15 cellular contexts compared by ENCODE assay signal in the genomic region with DNA sequence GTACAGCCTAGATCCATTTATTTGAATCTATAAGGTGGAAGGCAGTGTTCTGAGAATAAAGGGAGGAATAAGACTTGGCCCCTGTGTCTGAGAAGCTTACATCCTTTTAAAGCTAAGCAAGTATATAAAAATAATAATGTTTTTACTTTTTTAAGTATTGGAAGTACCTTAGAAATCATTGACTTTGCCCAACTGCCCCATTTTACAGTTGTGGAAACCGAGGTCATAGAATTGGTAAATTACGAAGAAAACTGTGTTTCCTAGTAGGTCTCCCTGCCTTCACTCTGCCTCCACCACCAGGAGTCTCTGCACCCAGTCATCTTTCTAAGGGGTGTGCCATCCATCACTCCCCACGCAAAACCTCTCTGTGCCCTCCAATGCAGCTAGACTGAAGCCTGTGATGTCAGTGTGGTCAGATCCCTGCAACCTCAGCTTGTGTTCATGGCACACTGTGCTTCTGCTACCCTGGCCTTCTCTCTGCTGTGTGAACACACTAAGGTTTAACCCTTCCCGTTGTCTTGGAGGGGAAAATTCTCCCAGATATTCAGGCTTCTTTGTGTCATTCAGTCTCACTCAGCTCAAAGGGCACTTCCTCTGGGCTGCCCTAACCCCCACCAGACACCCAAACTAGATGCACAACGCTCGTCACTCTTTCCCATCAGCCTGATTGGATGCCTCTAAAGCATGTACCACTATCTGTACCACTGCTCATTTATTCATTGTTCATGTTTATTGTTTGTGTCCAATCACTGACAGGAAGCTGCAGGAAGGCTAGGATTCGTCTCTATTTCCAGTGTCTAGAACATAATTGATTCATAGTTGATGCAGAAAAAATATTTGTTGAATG. TPM values are rescaled to one million over a fixed set of nuclear protein-coding genes. Genes with fewer than 3 reads are reported as not detected.
DNase-seq lines count a peak whose midpoint lies in the region; ATAC-seq and TF ChIP-seq lines count a peak whose summit lies in the region.
"Had no signal": no experiment of that assay in that cellular context is flagged by ENCODE, and none has a peak within 500 bp of the region (broad histone marks: within the 10 kb centered on the region; RNA-seq: fewer than 3 reads in every experiment).

No MANE protein-coding gene starts in this region.

- no peak overlapping the region for H3K4me3 Mint-ChIP-seq in activated CD8-positive, alpha-beta T cell treated with anti-CD3 and anti-CD28 coated beads, Interleukin-2, amount 10 ng/mL, durations not matched to agents 7 days and 5 days

- H3K4me1 Mint-ChIP-seq in activated CD8-positive, alpha-beta T cell treated with anti-CD3 and anti-CD28 coated beads, Interleukin-2, amount 10 ng/mL, durations not matched to agents 7 days and 5 days (ENCODE audit: low read depth), result peaks cover 52% of the 10 kb centered on the region

- POLR2A ChIA-PET in activated CD8-positive, alpha-beta T cell treated with anti-CD3 and anti-CD28 coated beads, Interleukin-2, amount 10 ng/mL, durations not matched to agents 7 days and 5 days (lab: Charles Lee), result interaction anchor here (0.9 kb wide), 1 partner anchor 18 kb away, joined by 3 read pairs; the partner anchor contains the start of gene ADRB2

- peaks cover 3% of the 10 kb centered on the region for H3K9me3 Mint-ChIP-seq in activated CD8-positive, alpha-beta T cell treated with anti-CD3 and anti-CD28 coated beads, Interleukin-2, amount 10 ng/mL, durations not matched to agents 7 days and 5 days (ENCODE audit: insufficient read depth)

- peaks cover 29% of the 10 kb centered on the region for H3K36me3 Mint-ChIP-seq in activated CD8-positive, alpha-beta T cell treated with anti-CD3 and anti-CD28 coated beads, Interleukin-2, amount 10 ng/mL, durations not matched to agents 7 days and 5 days (ENCODE audit: low read depth)

- CTCF ChIA-PET in activated CD8-positive, alpha-beta T cell treated with anti-CD3 and anti-CD28 coated beads, Interleukin-2, amount 10 ng/mL, durations not matched to agents 7 days and 5 days (lab: Charles Lee), result interaction anchor here (0.8 to 3.6 kb wide), 4 partner anchors 12 to 113 kb away, joined by 3 to 13 read pairs (median 4); partner anchors contain the start of gene ADRB2

- TF ChIP-seq CTCF in GM20000 (IDR thresholded peaks at IDR 0.05; ENCODE audit: extremely low read depth, missing control alignments), result no peak

- peak; percentile 23 for DNase-seq in ACHN
- DNase-seq in ELR (ENCODE audit: low read depth), result peak; percentile 31
- no peak for DNase-seq in activated CD8-positive, alpha-beta T cell treated with anti-CD3 and anti-CD28 coated beads, Interleukin-2, amount 10 ng/mL, durations not matched to agents 7 days and 5 days
- DNase-seq in glomerular visceral epithelial cell (ENCODE audit: extremely low spot score), result peak; percentile 21
- DNase-seq in stimulated activated CD4-positive, alpha-beta T cell treated with anti-CD3 and anti-CD28 coated beads, Interleukin-1b, Interleukin-23, amount 100 ng/mL, for 48 hours, result no peak
- no peak for DNase-seq in islet precursor cell
- no peak for DNase-seq in GM20000 (ENCODE audit: low spot score)
- DNase-seq: GOT3; Kasumi-1; NCI-H526 treated with DMSO at 0.1 percent for 48 hours; posterior cingulate gyrus; RPMI8226; stimulated activated CD4-positive, alpha-beta T cell treated with anti-CD3 and anti-CD28 coated beads, Interleukin-2, amount 100 ng/mL, for 48 hours had no signal

- peak; percentile 22 for ATAC-seq in activated CD8-positive, alpha-beta T cell treated with anti-CD3 and anti-CD28 coated beads, Interleukin-2, amount 10 ng/mL, durations not matched to agents 7 days and 5 days
- no peak for ATAC-seq in GM19351 (IDR thresholded peaks at IDR 0.05; ENCODE audit: unreplicated experiment)

- in situ Hi-C loops in ACHN (cut with HindIII; ENCODE audit: low pct_ligation_motif_present, low pct_unique_long_range_greater_than_20kb, low sequenced_read_pairs), result no loop called here

- peak overlapping the region; percentile 60 for H3K27ac Mint-ChIP-seq in activated CD8-positive, alpha-beta T cell treated with anti-CD3 and anti-CD28 coated beads, Interleukin-2, amount 10 ng/mL, durations not matched to agents 7 days and 5 days

- H3K27me3 Mint-ChIP-seq in activated CD8-positive, alpha-beta T cell treated with anti-CD3 and anti-CD28 coated beads, Interleukin-2, amount 10 ng/mL, durations not matched to agents 7 days and 5 days (ENCODE audit: low read depth), result peaks cover 17% of the 10 kb centered on the region

RNA-seq across cellular contexts. Expression of gene ADRB2, which starts 18.2 kb away (rescaled TPM):
- total RNA-seq in activated CD8-positive, alpha-beta T cell treated with anti-CD3 and anti-CD28 coated beads, Interleukin-2, amount 10 ng/mL, durations not matched to agents 7 days and 5 days, result 1 to 10 TPM; 2.2 to 2.3 TPM
- total RNA-seq: G401 had no signal

Comparison
In these comparisons a context has a peak if more than half of its experiments do, and no peak if none do; other contexts are left out.
1. DNase-seq: peak in ACHN (single experiment), ELR (single experiment) and glomerular visceral epithelial cell (single experiment); none in activated CD8-positive, alpha-beta T cell treated with anti-CD3 and anti-CD28 coated beads, Interleukin-2, amount 10 ng/mL, durations not matched to agents 7 days and 5 days (single experiment), stimulated activated CD4-positive, alpha-beta T cell treated with anti-CD3 and anti-CD28 coated beads, Interleukin-1b, Interleukin-23, amount 100 ng/mL, for 48 hours (single experiment), islet precursor cell (single experiment) and GM20000 (single experiment).